ENCODE assay signal across 7 cellular contexts in genomic region chr15:94963953-94964352, GRCh38.
"Had no signal": no experiment of that assay in that cellular context is flagged by ENCODE, and none has a peak within 500 bp of the region (broad histone marks: within the 10 kb centered on the region; RNA-seq: fewer than 3 reads in every experiment).

No MANE protein-coding gene starts in this region.

- H3K4me3 Mint-ChIP-seq: IgD-negative memory B cell had no signal

- H3K27ac Mint-ChIP-seq: IgD-negative memory B cell had no signal

- H3K27ac ChIP-seq: HL-60 had no signal

- H3K36me3 Mint-ChIP-seq: IgD-negative memory B cell had no signal

- FAIRE-seq: HepG2, HTR-8/SVneo had no signal

- H3K27me3 Mint-ChIP-seq: IgD-negative memory B cell had no signal

- ATAC-seq: HepG2 had no signal

- DNase-seq: IMR-90, KBM-7, KG1 had no signal

- H3K4me1 Mint-ChIP-seq: IgD-negative memory B cell had no signal
